In the genomic region with DNA sequence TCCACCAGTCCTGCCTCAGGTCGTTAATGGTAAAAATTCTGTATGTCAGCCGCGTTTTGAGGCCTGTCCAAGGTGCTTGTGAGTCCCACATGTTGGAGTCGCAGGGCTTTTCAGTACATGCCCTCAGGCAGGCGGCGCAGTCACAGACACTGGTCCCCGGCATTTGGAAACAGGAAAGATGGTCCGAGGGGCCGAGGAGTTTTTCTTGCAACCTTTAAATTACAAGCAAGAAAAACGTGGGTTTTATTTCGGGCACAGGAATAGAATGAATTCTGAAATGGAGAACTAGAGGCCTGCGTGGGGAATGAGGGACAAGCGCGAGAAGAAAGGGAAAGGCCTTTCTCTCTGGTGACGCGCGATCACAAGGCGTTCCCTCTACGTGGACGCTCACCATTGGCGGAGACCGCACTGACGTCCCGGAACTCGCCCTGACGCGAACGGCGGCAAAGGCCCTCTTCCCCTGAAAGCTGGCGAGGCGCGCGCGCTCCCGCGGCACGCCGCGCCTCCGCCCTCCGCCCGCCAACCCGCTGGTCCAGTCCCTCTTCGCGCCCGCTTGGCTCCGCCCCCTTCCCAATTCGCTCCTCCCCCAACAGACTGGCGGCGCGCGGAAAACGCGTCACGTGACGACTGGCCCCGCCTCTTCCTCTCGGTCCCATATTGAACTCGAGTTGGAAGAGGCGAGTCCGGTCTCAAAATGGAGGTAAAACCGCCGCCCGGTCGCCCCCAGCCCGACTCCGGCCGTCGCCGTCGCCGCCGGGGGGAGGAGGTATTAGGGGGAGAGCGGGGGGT, we compare ENCODE assay signal across 1 cellular context.
TF ChIP-seq lines count a peak whose summit lies in the region.

Gene HNRNPA3, plus strand, starts transcription at position 689 of the 789 bp plus-strand sequence. Its CDS starts 6 bp downstream, at position 695.

TF ChIP-seq in HepG2, 621 proteins besides CTCF, POLR2A, EP300 and RAD21 (continued from another document and continues in another):
- TF ChIP-seq ZNF609 (CRISPR knock-in tag; IDR thresholded peaks at IDR 0.05; ENCODE audit: borderline replicate concordance) (peak; percentile 12; the same call in 1 of the 2 replicates), ZSCAN12 (CRISPR knock-in tag; IDR thresholded peaks at IDR 0.05) (0 out of 2 replicates have a peak, but pooled peaks have one; percentile 48), ZNF124 (CRISPR knock-in tag; IDR thresholded peaks at IDR 0.05) (peak; percentile 72; the same call in 1 of the 2 replicates), ZEB1 (IDR thresholded peaks at IDR 0.05; ENCODE audit: insufficient replicate concordance, low read depth) (peak; percentile 37), ZNF776 (CRISPR knock-in tag; IDR thresholded peaks at IDR 0.05) (peak; percentile 60; the same call in 1 of the 2 replicates), HNRNPH1 (optimal IDR thresholded peaks at IDR 0.05; ENCODE audit: low read depth, low read length) (no peak), NFIC (IDR thresholded peaks at IDR 0.05; ENCODE audit: low read length) (no peak; the same call in 1 of the 2 replicates), ZNF775 (CRISPR knock-in tag; IDR thresholded peaks at IDR 0.05; ENCODE audit: borderline replicate concordance) (peak; percentile 93), ZC3H4 (CRISPR knock-in tag; IDR thresholded peaks at IDR 0.05; ENCODE audit: borderline replicate concordance) (peak; percentile 100), SETDB1 (CRISPR knock-in tag; IDR thresholded peaks at IDR 0.05; ENCODE audit: borderline replicate concordance) (no peak), KLF16 (CRISPR knock-in tag; IDR thresholded peaks at IDR 0.05) (peak in 1 of 2 experiments; percentile 93; a peak in 2 of 4 replicates), ZNF503 (CRISPR knock-in tag; IDR thresholded peaks at IDR 0.05) (peak; percentile 60; the same call in 1 of the 2 replicates), TAF15 (IDR thresholded peaks at IDR 0.05; ENCODE audit: low read depth, low read length, poor library complexity, severe bottlenecking) (no peak), ZNF33A (CRISPR knock-in tag; IDR thresholded peaks at IDR 0.05; ENCODE audit: borderline replicate concordance) (no peak), EEA1 (CRISPR knock-in tag; IDR thresholded peaks at IDR 0.05; ENCODE audit: borderline replicate concordance) (no peak; the same call in 1 of the 2 replicates), ATRX (CRISPR knock-in tag; IDR thresholded peaks at IDR 0.05; ENCODE audit: borderline replicate concordance) (no peak), ZNF33B (CRISPR knock-in tag; IDR thresholded peaks at IDR 0.05) (peak; percentile 44; the same call in 1 of the 2 replicates), ZNF460 (CRISPR knock-in tag; IDR thresholded peaks at IDR 0.05; ENCODE audit: borderline replicate concordance) (no peak; the same call in 1 of the 2 replicates), SPEN (CRISPR knock-in tag; IDR thresholded peaks at IDR 0.05; ENCODE audit: low read depth) (no peak; the same call in 1 of the 2 replicates), ZC3H13 (CRISPR knock-in tag; IDR thresholded peaks at IDR 0.05) (no peak; the same call in 1 of the 2 replicates), UBTF (CRISPR knock-in tag; IDR thresholded peaks at IDR 0.05) (no peak), RFX3 (CRISPR knock-in tag; IDR thresholded peaks at IDR 0.05) (0 out of 2 replicates have a peak, but pooled peaks have one; percentile 24), ZSCAN22 (CRISPR knock-in tag; IDR thresholded peaks at IDR 0.05) (no peak), AKAP8 (CRISPR knock-in tag; IDR thresholded peaks at IDR 0.05) (no peak), ZNF652 (CRISPR knock-in tag; IDR thresholded peaks at IDR 0.05; ENCODE audit: borderline replicate concordance, low read depth) (no peak; the same call in 1 of the 2 replicates), PHF20 (CRISPR knock-in tag; IDR thresholded peaks at IDR 0.05) (peak; percentile 65), SSRP1 (CRISPR knock-in tag; IDR thresholded peaks at IDR 0.05) (no peak), MTA1 (CRISPR knock-in tag; IDR thresholded peaks at IDR 0.05; ENCODE audit: borderline replicate concordance) (no peak), MAFF (IDR thresholded peaks at IDR 0.05; ENCODE audit: low read depth, low read length) (no peak), GZF1 (CRISPR knock-in tag; IDR thresholded peaks at IDR 0.05) (peak; percentile 92), RCOR2 (CRISPR knock-in tag; IDR thresholded peaks at IDR 0.05) (no peak; the same call in 1 of the 2 replicates), CBX1 (IDR thresholded peaks at IDR 0.05; ENCODE audit: low read depth) (no peak), ERF (CRISPR knock-in tag; IDR thresholded peaks at IDR 0.05) (peak; percentile 89; the same call in 1 of the 2 replicates), FUBP1 (CRISPR knock-in tag; IDR thresholded peaks at IDR 0.05; ENCODE audit: borderline replicate concordance) (peak; percentile 28; the same call in 1 of the 2 replicates)
- TF ChIP-seq, protein P1, sequence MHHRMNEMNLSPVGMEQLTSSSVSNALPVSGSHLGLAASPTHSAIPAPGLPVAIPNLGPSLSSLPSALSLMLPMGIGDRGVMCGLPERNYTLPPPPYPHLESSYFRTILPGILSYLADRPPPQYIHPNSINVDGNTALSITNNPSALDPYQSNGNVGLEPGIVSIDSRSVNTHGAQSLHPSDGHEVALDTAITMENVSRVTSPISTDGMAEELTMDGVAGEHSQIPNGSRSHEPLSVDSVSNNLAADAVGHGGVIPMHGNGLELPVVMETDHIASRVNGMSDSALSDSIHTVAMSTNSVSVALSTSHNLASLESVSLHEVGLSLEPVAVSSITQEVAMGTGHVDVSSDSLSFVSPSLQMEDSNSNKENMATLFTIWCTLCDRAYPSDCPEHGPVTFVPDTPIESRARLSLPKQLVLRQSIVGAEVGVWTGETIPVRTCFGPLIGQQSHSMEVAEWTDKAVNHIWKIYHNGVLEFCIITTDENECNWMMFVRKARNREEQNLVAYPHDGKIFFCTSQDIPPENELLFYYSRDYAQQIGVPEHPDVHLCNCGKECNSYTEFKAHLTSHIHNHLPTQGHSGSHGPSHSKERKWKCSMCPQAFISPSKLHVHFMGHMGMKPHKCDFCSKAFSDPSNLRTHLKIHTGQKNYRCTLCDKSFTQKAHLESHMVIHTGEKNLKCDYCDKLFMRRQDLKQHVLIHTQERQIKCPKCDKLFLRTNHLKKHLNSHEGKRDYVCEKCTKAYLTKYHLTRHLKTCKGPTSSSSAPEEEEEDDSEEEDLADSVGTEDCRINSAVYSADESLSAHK (CRISPR knock-in tag; IDR thresholded peaks at IDR 0.05; ENCODE audit: borderline replicate concordance) = no peak
- TF ChIP-seq, protein P2, sequence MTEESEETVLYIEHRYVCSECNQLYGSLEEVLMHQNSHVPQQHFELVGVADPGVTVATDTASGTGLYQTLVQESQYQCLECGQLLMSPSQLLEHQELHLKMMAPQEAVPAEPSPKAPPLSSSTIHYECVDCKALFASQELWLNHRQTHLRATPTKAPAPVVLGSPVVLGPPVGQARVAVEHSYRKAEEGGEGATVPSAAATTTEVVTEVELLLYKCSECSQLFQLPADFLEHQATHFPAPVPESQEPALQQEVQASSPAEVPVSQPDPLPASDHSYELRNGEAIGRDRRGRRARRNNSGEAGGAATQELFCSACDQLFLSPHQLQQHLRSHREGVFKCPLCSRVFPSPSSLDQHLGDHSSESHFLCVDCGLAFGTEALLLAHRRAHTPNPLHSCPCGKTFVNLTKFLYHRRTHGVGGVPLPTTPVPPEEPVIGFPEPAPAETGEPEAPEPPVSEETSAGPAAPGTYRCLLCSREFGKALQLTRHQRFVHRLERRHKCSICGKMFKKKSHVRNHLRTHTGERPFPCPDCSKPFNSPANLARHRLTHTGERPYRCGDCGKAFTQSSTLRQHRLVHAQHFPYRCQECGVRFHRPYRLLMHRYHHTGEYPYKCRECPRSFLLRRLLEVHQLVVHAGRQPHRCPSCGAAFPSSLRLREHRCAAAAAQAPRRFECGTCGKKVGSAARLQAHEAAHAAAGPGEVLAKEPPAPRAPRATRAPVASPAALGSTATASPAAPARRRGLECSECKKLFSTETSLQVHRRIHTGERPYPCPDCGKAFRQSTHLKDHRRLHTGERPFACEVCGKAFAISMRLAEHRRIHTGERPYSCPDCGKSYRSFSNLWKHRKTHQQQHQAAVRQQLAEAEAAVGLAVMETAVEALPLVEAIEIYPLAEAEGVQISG (CRISPR knock-in tag; IDR thresholded peaks at IDR 0.05) = peak; percentile 67
- TF ChIP-seq, protein P3, sequence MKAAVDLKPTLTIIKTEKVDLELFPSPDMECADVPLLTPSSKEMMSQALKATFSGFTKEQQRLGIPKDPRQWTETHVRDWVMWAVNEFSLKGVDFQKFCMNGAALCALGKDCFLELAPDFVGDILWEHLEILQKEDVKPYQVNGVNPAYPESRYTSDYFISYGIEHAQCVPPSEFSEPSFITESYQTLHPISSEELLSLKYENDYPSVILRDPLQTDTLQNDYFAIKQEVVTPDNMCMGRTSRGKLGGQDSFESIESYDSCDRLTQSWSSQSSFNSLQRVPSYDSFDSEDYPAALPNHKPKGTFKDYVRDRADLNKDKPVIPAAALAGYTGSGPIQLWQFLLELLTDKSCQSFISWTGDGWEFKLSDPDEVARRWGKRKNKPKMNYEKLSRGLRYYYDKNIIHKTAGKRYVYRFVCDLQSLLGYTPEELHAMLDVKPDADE (CRISPR knock-in tag; IDR thresholded peaks at IDR 0.05) = no peak
- TF ChIP-seq, protein P4, sequence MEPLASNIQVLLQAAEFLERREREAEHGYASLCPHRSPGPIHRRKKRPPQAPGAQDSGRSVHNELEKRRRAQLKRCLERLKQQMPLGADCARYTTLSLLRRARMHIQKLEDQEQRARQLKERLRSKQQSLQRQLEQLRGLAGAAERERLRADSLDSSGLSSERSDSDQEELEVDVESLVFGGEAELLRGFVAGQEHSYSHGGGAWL (CRISPR knock-in tag; IDR thresholded peaks at IDR 0.05) = peak; percentile 75
